Comparison of ENCODE assay signal across 20 cellular contexts in genomic region chr1:196209983-196210382, GRCh38.
DNase-seq lines count a peak whose midpoint lies in the region; ATAC-seq and TF ChIP-seq lines count a peak whose summit lies in the region.
"Had no signal": no experiment of that assay in that cellular context is flagged by ENCODE, and none has a peak within 500 bp of the region (broad histone marks: within the 10 kb centered on the region; RNA-seq: fewer than 3 reads in every experiment).

No MANE protein-coding gene starts in this region.

- H3K4me3 ChIP-seq in adipocyte (ENCODE audit: low read length): no peak overlapping the region
- H3K4me3 ChIP-seq in fibroblast of villous mesenchyme (ENCODE audit: low read depth, low read length): no peak overlapping the region
- H3K4me3 ChIP-seq: lower lobe of right lung had no signal

- no peaks in the 10 kb centered on the region for H3K9me3 ChIP-seq in adipocyte (ENCODE audit: control insufficient read depth, low read length)
- H3K9me3 ChIP-seq in CD4-positive, alpha-beta T cell (ENCODE audit: control insufficient read depth, low read length): no peaks in the 10 kb centered on the region
- H3K9me3 ChIP-seq: lower lobe of right lung had no signal

- POLR2A ChIA-PET in WTC11 (lab: Charles Lee): no interaction called here
- POLR2A ChIA-PET in CD4-positive, alpha-beta T cell (lab: Charles Lee): no interaction called here

- H3K9ac ChIP-seq in adipocyte (ENCODE audit: low read length): no peak overlapping the region

- H3K4me3 Mint-ChIP-seq in WTC11: no peak overlapping the region
- no peak overlapping the region for H3K4me3 Mint-ChIP-seq in CD4-positive, alpha-beta T cell
- H3K4me3 Mint-ChIP-seq: activated CD4-positive, alpha-beta memory T cell treated with anti-CD3 and anti-CD28 coated beads, Interleukin-2, amount 10 ng/mL, durations not matched to agents 7 days and 5 days; neural crest cell had no signal

- no peaks in the 10 kb centered on the region for H3K27me3 ChIP-seq in adipocyte (replicated peaks; ENCODE audit: control insufficient read depth, insufficient read depth, low read length)
- H3K27me3 ChIP-seq in CD4-positive, alpha-beta T cell (ENCODE audit: control insufficient read depth, insufficient read depth, low read length): no peaks in the 10 kb centered on the region
- H3K27me3 ChIP-seq: foreskin keratinocyte had no signal

- ATAC-seq in WTC11: no peak
- no peak for ATAC-seq in CD4-positive, alpha-beta T cell (ENCODE audit: poor library complexity)
- ATAC-seq: foreskin keratinocyte, lower lobe of right lung had no signal

- no peaks in the 10 kb centered on the region for H3K27me3 Mint-ChIP-seq in WTC11 (ENCODE audit: low read depth)
- no peaks in the 10 kb centered on the region for H3K27me3 Mint-ChIP-seq in CD4-positive, alpha-beta T cell
- H3K27me3 Mint-ChIP-seq: activated CD4-positive, alpha-beta memory T cell treated with anti-CD3 and anti-CD28 coated beads, Interleukin-2, amount 10 ng/mL, durations not matched to agents 7 days and 5 days had no signal

- H3K4me1 ChIP-seq in adipocyte (ENCODE audit: control insufficient read depth, insufficient read depth, low read length): no peaks in the 10 kb centered on the region
- H3K4me1 ChIP-seq: foreskin keratinocyte, lower lobe of right lung had no signal

- CTCF ChIA-PET in WTC11 (lab: Charles Lee): no interaction called here
- CTCF ChIA-PET in CD4-positive, alpha-beta T cell (lab: Charles Lee): no interaction called here

- no peaks in the 10 kb centered on the region for H3K36me3 ChIP-seq in adipocyte (ENCODE audit: control insufficient read depth, insufficient read depth, low read length, severe bottlenecking)
- H3K36me3 ChIP-seq: lower lobe of right lung had no signal

- peaks cover 14% of the 10 kb centered on the region for H3K9me3 Mint-ChIP-seq in WTC11
- H3K9me3 Mint-ChIP-seq in CD4-positive, alpha-beta T cell: peaks cover 3% of the 10 kb centered on the region
- H3K9me3 Mint-ChIP-seq: activated CD4-positive, alpha-beta memory T cell treated with anti-CD3 and anti-CD28 coated beads, Interleukin-2, amount 10 ng/mL, durations not matched to agents 7 days and 5 days had no signal

- H3K27ac ChIP-seq in CD4-positive, alpha-beta T cell (ENCODE audit: low read depth, low read length): no peak overlapping the region
- H3K27ac ChIP-seq: foreskin keratinocyte, lower lobe of right lung had no signal

- peaks cover 13% of the 10 kb centered on the region for H3K4me1 Mint-ChIP-seq in WTC11
- H3K4me1 Mint-ChIP-seq in CD4-positive, alpha-beta T cell (ENCODE audit: low read depth): no peaks in the 10 kb centered on the region
- H3K4me1 Mint-ChIP-seq: activated CD4-positive, alpha-beta memory T cell treated with anti-CD3 and anti-CD28 coated beads, Interleukin-2, amount 10 ng/mL, durations not matched to agents 7 days and 5 days; neural crest cell had no signal

- intact Hi-C loops in CD4-positive, alpha-beta T cell (cut with DNase I, micrococcal nuclease): no loop called here

- no peak overlapping the region for H3K27ac Mint-ChIP-seq in WTC11
- no peak overlapping the region for H3K27ac Mint-ChIP-seq in CD4-positive, alpha-beta T cell
- H3K27ac Mint-ChIP-seq: activated CD4-positive, alpha-beta memory T cell treated with anti-CD3 and anti-CD28 coated beads, Interleukin-2, amount 10 ng/mL, durations not matched to agents 7 days and 5 days had no signal

- TF ChIP-seq CTCF in fibroblast of villous mesenchyme (IDR thresholded peaks at IDR 0.05; ENCODE audit: insufficient read depth, low read depth, low read length): no peak
- TF ChIP-seq CTCF in WTC11 (IDR thresholded peaks at IDR 0.05): no peak
- TF ChIP-seq CTCF in CD4-positive, alpha-beta T cell (IDR thresholded peaks at IDR 0.05): no peak

- peaks cover 4% of the 10 kb centered on the region; the same call in 1 of the 2 replicates for H3K36me3 Mint-ChIP-seq in WTC11
- no peaks in the 10 kb centered on the region for H3K36me3 Mint-ChIP-seq in CD4-positive, alpha-beta T cell (ENCODE audit: low read depth)

- DNase-seq in GM03348 (ENCODE audit: low spot score) (peak; percentile 17), adipocyte (ENCODE audit: low read depth) (peak; percentile 19), fibroblast of villous mesenchyme (ENCODE audit: low read depth) (peak; percentile 23), stromal cell of bone marrow (ENCODE audit: low read depth) (peak; percentile 48), WTC11 (ENCODE audit: low spot score) (no peak), NCI-H2227 (lab: John Stamatoyannopoulos, UW; ENCODE audit: unreplicated experiment) (no peak)
- no peak for DNase-seq in CD4-positive, alpha-beta T cell
- DNase-seq: activated CD4-positive, alpha-beta memory T cell treated with anti-CD3 and anti-CD28 coated beads, Interleukin-2, amount 10 ng/mL, durations not matched to agents 7 days and 5 days; activated gamma-delta T cell; AML-193; DMS79; foreskin keratinocyte; hypothalamus; lower lobe of right lung; NCI-H146; NCI-H526; posterior cingulate gyrus; RPMI8226; substantia nigra had no signal

TF ChIP-seq in WTC11, 78 proteins besides CTCF, POLR2A, EP300 and RAD21 (continues in another document):
- TF ChIP-seq IRF2 (CRISPR knock-in tag; IDR thresholded peaks at IDR 0.05; ENCODE audit: borderline replicate concordance, low read depth) (no peak), GABPB1 (CRISPR knock-in tag; IDR thresholded peaks at IDR 0.05) (no peak), NR2C2 (CRISPR knock-in tag; IDR thresholded peaks at IDR 0.05) (no peak), NFYB (CRISPR knock-in tag; conservative IDR thresholded peaks at IDR 0.05; ENCODE audit: low read depth) (no peak), OVOL2 (CRISPR knock-in tag; IDR thresholded peaks at IDR 0.05; ENCODE audit: borderline replicate concordance) (no peak), MYBL2 (CRISPR knock-in tag; IDR thresholded peaks at IDR 0.05) (no peak), ETV6 (CRISPR knock-in tag; IDR thresholded peaks at IDR 0.05) (no peak), PREB (CRISPR knock-in tag; IDR thresholded peaks at IDR 0.05; ENCODE audit: borderline replicate concordance) (no peak), CREM (CRISPR knock-in tag; IDR thresholded peaks at IDR 0.05) (no peak), ZMAT4 (CRISPR knock-in tag; IDR thresholded peaks at IDR 0.05) (no peak), ZNF263 (CRISPR knock-in tag; IDR thresholded peaks at IDR 0.05; ENCODE audit: low read depth) (no peak)
- TF ChIP-seq, protein P1, sequence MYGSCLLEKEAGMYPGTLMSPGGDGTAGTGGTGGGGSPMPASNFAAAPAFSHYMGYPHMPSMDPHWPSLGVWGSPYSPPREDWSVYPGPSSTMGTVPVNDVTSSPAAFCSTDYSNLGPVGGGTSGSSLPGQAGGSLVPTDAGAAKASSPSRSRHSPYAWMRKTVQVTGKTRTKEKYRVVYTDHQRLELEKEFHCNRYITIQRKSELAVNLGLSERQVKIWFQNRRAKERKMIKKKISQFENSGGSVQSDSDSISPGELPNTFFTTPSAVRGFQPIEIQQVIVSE (CRISPR knock-in tag; IDR thresholded peaks at IDR 0.05; ENCODE audit: borderline replicate concordance): no peak
- TF ChIP-seq, protein P2, sequence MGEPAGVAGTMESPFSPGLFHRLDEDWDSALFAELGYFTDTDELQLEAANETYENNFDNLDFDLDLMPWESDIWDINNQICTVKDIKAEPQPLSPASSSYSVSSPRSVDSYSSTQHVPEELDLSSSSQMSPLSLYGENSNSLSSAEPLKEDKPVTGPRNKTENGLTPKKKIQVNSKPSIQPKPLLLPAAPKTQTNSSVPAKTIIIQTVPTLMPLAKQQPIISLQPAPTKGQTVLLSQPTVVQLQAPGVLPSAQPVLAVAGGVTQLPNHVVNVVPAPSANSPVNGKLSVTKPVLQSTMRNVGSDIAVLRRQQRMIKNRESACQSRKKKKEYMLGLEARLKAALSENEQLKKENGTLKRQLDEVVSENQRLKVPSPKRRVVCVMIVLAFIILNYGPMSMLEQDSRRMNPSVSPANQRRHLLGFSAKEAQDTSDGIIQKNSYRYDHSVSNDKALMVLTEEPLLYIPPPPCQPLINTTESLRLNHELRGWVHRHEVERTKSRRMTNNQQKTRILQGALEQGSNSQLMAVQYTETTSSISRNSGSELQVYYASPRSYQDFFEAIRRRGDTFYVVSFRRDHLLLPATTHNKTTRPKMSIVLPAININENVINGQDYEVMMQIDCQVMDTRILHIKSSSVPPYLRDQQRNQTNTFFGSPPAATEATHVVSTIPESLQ (CRISPR knock-in tag; IDR thresholded peaks at IDR 0.05): no peak

Comparison
In these comparisons a context has a peak if more than half of its experiments do, and no peak if none do; other contexts are left out.
1. DNase-seq: peak in GM03348 (single experiment), adipocyte (single experiment), fibroblast of villous mesenchyme (single experiment) and stromal cell of bone marrow (single experiment); none in WTC11 (single experiment), CD4-positive, alpha-beta T cell (0 of 10) and NCI-H2227 (single experiment).